1 cellular context compared by ENCODE assay signal in genomic region chr20:370977-371754, GRCh38.
TF ChIP-seq lines count a peak whose summit lies in the region.

No MANE protein-coding gene starts in this region.

TF ChIP-seq in HepG2, 621 proteins besides CTCF, POLR2A, EP300 and RAD21 (continued from another document and continues in another):
- TF ChIP-seq ZBTB33 (CRISPR knock-in tag; IDR thresholded peaks at IDR 0.05) (no peak), ZNF792 (CRISPR knock-in tag; IDR thresholded peaks at IDR 0.05) (no peak; the same call in 1 of the 2 replicates), IRF9 (CRISPR knock-in tag; IDR thresholded peaks at IDR 0.05; ENCODE audit: borderline replicate concordance) (no peak), ZBTB37 (CRISPR knock-in tag; IDR thresholded peaks at IDR 0.05) (no peak), PRDM10 (CRISPR knock-in tag; IDR thresholded peaks at IDR 0.05; ENCODE audit: low read depth) (no peak), GPN1 (CRISPR knock-in tag; IDR thresholded peaks at IDR 0.05; ENCODE audit: borderline replicate concordance) (no peak), ZNF547 (CRISPR knock-in tag; IDR thresholded peaks at IDR 0.05) (no peak), ZNF639 (CRISPR knock-in tag; conservative IDR thresholded peaks at IDR 0.05) (no peak), ZNF343 (CRISPR knock-in tag; IDR thresholded peaks at IDR 0.05) (no peak), ZNF34 (CRISPR knock-in tag; IDR thresholded peaks at IDR 0.05; ENCODE audit: borderline replicate concordance) (no peak), CHCHD3 (CRISPR knock-in tag; IDR thresholded peaks at IDR 0.05) (no peak; the same call in 1 of the 2 replicates), NONO (IDR thresholded peaks at IDR 0.05) (no peak), NONO (CRISPR knock-in tag; conservative IDR thresholded peaks at IDR 0.05) (no peak), NFE2 (CRISPR knock-in tag; IDR thresholded peaks at IDR 0.05) (peak; percentile 88; the same call in 1 of the 2 replicates), ZNF232 (CRISPR knock-in tag; IDR thresholded peaks at IDR 0.05; ENCODE audit: borderline replicate concordance) (no peak), KDM5A (IDR thresholded peaks at IDR 0.05; ENCODE audit: borderline replicate concordance, low read length) (no peak), CBFB (CRISPR knock-in tag; IDR thresholded peaks at IDR 0.05) (no peak; the same call in 1 of the 2 replicates), ZMAT5 (CRISPR knock-in tag; IDR thresholded peaks at IDR 0.05; ENCODE audit: borderline replicate concordance, low read depth) (no peak), ZNF782 (CRISPR knock-in tag; IDR thresholded peaks at IDR 0.05; ENCODE audit: borderline replicate concordance) (no peak; the same call in 1 of the 2 replicates), LBX2 (CRISPR knock-in tag; IDR thresholded peaks at IDR 0.05; ENCODE audit: borderline replicate concordance) (no peak), ZNF572 (CRISPR knock-in tag; IDR thresholded peaks at IDR 0.05) (no peak; the same call in 1 of the 2 replicates), AHR (CRISPR knock-in tag; IDR thresholded peaks at IDR 0.05) (no peak), HNRNPH1 (optimal IDR thresholded peaks at IDR 0.05; ENCODE audit: low read depth, low read length) (no peak), ZNF549 (CRISPR knock-in tag; IDR thresholded peaks at IDR 0.05) (no peak), ZNF230 (CRISPR knock-in tag; IDR thresholded peaks at IDR 0.05) (no peak), ESRRA (CRISPR knock-in tag; IDR thresholded peaks at IDR 0.05; ENCODE audit: low read depth) (no peak; the same call in 1 of the 2 replicates), KAT8 (CRISPR knock-in tag; IDR thresholded peaks at IDR 0.05) (peak; percentile 17; the same call in 1 of the 2 replicates), TOPORS (CRISPR knock-in tag; IDR thresholded peaks at IDR 0.05) (peak; percentile 67), ZNF430 (CRISPR knock-in tag; IDR thresholded peaks at IDR 0.05) (no peak; the same call in 1 of the 2 replicates), ZNF775 (CRISPR knock-in tag; IDR thresholded peaks at IDR 0.05; ENCODE audit: borderline replicate concordance) (no peak), TIGD3 (CRISPR knock-in tag; IDR thresholded peaks at IDR 0.05; ENCODE audit: borderline replicate concordance) (no peak), HDAC6 (IDR thresholded peaks at IDR 0.05; ENCODE audit: low read depth, low read length) (no peak), ZNF282 (IDR thresholded peaks at IDR 0.05; ENCODE audit: partially characterized antibody) (no peak), DR1 (CRISPR knock-in tag; IDR thresholded peaks at IDR 0.05) (no peak), SATB2 (CRISPR knock-in tag; IDR thresholded peaks at IDR 0.05) (no peak), ASH2L (IDR thresholded peaks at IDR 0.05; ENCODE audit: insufficient read length, low read depth, low read length) (no peak), HNRNPUL1 (IDR thresholded peaks at IDR 0.05; ENCODE audit: low read depth, low read length) (no peak), CHD4 (IDR thresholded peaks at IDR 0.05; ENCODE audit: borderline replicate concordance, low read length) (no peak), YEATS2 (CRISPR knock-in tag; IDR thresholded peaks at IDR 0.05; ENCODE audit: borderline replicate concordance) (no peak; the same call in 1 of the 2 replicates), MAFG (CRISPR knock-in tag; IDR thresholded peaks at IDR 0.05) (peak; percentile 75; the same call in 1 of the 2 replicates)
- TF ChIP-seq, protein P1, sequence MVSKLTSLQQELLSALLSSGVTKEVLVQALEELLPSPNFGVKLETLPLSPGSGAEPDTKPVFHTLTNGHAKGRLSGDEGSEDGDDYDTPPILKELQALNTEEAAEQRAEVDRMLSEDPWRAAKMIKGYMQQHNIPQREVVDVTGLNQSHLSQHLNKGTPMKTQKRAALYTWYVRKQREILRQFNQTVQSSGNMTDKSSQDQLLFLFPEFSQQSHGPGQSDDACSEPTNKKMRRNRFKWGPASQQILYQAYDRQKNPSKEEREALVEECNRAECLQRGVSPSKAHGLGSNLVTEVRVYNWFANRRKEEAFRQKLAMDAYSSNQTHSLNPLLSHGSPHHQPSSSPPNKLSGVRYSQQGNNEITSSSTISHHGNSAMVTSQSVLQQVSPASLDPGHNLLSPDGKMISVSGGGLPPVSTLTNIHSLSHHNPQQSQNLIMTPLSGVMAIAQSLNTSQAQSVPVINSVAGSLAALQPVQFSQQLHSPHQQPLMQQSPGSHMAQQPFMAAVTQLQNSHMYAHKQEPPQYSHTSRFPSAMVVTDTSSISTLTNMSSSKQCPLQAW (CRISPR knock-in tag; IDR thresholded peaks at IDR 0.05): no peak
- TF ChIP-seq, protein P2, sequence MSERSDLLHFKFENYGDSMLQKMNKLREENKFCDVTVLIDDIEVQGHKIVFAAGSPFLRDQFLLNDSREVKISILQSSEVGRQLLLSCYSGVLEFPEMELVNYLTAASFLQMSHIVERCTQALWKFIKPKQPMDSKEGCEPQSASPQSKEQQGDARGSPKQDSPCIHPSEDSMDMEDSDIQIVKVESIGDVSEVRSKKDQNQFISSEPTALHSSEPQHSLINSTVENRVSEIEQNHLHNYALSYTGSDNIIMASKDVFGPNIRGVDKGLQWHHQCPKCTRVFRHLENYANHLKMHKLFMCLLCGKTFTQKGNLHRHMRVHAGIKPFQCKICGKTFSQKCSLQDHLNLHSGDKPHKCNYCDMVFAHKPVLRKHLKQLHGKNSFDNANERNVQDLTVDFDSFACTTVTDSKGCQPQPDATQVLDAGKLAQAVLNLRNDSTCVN (CRISPR knock-in tag; IDR thresholded peaks at IDR 0.05; ENCODE audit: borderline replicate concordance): no peak
- TF ChIP-seq, protein P3, sequence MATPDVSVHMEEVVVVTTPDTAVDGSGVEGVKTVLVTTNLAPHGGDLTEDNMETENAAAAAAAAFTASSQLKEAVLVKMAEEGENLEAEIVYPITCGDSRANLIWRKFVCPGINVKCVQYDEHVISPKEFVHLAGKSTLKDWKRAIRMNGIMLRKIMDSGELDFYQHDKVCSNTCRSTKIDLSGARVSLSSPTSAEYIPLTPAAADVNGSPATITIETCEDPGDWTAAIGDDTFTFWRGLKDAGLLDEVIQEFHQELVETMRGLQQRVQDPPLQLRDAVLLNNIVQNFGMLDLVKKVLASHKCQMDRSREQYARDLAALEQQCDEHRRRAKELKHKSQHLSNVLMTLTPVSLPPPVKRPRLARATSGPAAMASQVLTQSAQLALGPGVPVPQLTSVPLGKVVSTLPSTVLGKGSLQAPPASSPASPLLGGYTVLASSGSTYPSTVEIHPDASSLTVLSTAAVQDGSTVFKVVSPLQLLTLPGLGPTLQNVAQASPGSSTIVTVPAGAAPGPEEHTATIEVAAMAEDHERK (CRISPR knock-in tag; IDR thresholded peaks at IDR 0.05; ENCODE audit: low read depth): no peak
- TF ChIP-seq, protein P4, sequence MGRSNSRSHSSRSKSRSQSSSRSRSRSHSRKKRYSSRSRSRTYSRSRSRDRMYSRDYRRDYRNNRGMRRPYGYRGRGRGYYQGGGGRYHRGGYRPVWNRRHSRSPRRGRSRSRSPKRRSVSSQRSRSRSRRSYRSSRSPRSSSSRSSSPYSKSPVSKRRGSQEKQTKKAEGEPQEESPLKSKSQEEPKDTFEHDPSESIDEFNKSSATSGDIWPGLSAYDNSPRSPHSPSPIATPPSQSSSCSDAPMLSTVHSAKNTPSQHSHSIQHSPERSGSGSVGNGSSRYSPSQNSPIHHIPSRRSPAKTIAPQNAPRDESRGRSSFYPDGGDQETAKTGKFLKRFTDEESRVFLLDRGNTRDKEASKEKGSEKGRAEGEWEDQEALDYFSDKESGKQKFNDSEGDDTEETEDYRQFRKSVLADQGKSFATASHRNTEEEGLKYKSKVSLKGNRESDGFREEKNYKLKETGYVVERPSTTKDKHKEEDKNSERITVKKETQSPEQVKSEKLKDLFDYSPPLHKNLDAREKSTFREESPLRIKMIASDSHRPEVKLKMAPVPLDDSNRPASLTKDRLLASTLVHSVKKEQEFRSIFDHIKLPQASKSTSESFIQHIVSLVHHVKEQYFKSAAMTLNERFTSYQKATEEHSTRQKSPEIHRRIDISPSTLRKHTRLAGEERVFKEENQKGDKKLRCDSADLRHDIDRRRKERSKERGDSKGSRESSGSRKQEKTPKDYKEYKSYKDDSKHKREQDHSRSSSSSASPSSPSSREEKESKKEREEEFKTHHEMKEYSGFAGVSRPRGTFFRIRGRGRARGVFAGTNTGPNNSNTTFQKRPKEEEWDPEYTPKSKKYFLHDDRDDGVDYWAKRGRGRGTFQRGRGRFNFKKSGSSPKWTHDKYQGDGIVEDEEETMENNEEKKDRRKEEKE (IDR thresholded peaks at IDR 0.05): no peak
